Comparison of ENCODE assay signal across 23 cellular contexts in the genomic region with DNA sequence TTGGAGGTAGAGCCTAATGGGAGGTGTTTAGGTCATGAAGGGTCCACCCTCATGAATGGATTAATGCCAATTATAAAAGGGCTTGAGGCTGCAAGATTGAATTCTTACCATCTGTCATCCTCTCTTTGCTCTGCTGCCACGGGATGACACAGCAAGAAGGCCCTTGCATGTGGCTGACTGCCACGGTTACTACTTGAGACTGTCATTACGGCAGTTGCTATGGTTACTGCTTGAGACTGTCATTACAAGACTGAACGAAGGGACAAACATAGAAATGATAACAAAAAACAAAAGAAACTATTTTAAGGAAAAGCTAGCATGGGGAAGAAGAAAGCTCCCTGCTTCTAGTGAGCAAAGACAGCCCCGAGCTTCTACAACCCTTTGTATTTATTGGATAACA.
DNase-seq lines count a peak whose midpoint lies in the region; ATAC-seq, FAIRE-seq and TF ChIP-seq lines count a peak whose summit lies in the region.
"Had no signal": no experiment of that assay in that cellular context is flagged by ENCODE, and none has a peak within 500 bp of the region (broad histone marks: within the 10 kb centered on the region; RNA-seq: fewer than 3 reads in every experiment).

No MANE protein-coding gene starts in this region.

- H3K9ac ChIP-seq in K562 (ENCODE audit: insufficient read depth in 1 of 2, low read depth in 2 of 2, low read length in 2 of 2): no peak overlapping the region

- TF ChIP-seq POLR2A in K562 (conservative IDR thresholded peaks at IDR 0.05) (no peak), gastrocnemius medialis (IDR thresholded peaks at IDR 0.05) (no peak)

- H3K9me3 ChIP-seq in K562 (replicated peaks; ENCODE audit: control insufficient read depth, insufficient read depth, low read depth, low read length): no peaks in the 10 kb centered on the region; the same call in none of the 2 replicates
- no peaks in the 10 kb centered on the region for H3K9me3 ChIP-seq in gastrocnemius medialis
- H3K9me3 ChIP-seq: ascending aorta, pancreas, Peyer's patch, tibial artery had no signal

- H3K4me1 ChIP-seq in K562 (replicated peaks in 1 of 2; ENCODE audit: control insufficient read depth in 2 of 2, insufficient read depth in 2 of 2, low read length in 2 of 2): no peaks in the 10 kb centered on the region
- H3K4me1 ChIP-seq in gastrocnemius medialis: no peaks in the 10 kb centered on the region
- H3K4me1 ChIP-seq: ascending aorta, heart left ventricle, pancreas, Peyer's patch, tibial artery had no signal

- H3K27ac ChIP-seq in K562 (ENCODE audit: extremely low read depth, low read depth, low read length): no peak overlapping the region
- H3K27ac ChIP-seq in gastrocnemius medialis: no peak overlapping the region
- H3K27ac ChIP-seq: ascending aorta, heart left ventricle, pancreas, Peyer's patch, tibial artery had no signal

- TF ChIP-seq RAD21 in K562 (CRISPR knock-in tag; conservative IDR thresholded peaks at IDR 0.05 in 1 of 2, IDR thresholded peaks at IDR 0.05 in 1 of 2): no peak

- in situ Hi-C loops in K562 (cut with MboI): no loop called here
- in situ Hi-C loops in gastrocnemius medialis (cut with MboI; ENCODE audit: low sequenced_read_pairs in 4 of 4): no loop called here

- no TSS peak for BruUV-seq in K562 (replicated peaks; lab: Mats Ljungman, UMichigan)

- ATAC-seq in K562: no peak
- ATAC-seq in gastrocnemius medialis: no peak
- ATAC-seq: activated T-cell treated with anti-CD3 and anti-CD28 coated beads, Interleukin-2, amount 50 U/mL, for 72 hours; heart left ventricle; pancreas had no signal

- no peak for TF ChIP-seq CTCF in AG09319 (IDR thresholded peaks at IDR 0.05; ENCODE audit: low read depth, low read length)
- TF ChIP-seq CTCF in K562 (IDR thresholded peaks at IDR 0.05 in 2 of 3, conservative IDR thresholded peaks at IDR 0.05 in 1 of 3; ENCODE audit: insufficient read depth in 2 of 3, low read depth in 1 of 3, low read length in 3 of 3): no peak
- TF ChIP-seq CTCF in gastrocnemius medialis (IDR thresholded peaks at IDR 0.05 in 4 of 5, conservative IDR thresholded peaks at IDR 0.05 in 1 of 5): no peak

- DNase-seq in AG09319 (ENCODE audit: extremely low read depth, low read depth): peak; percentile 0
- DNase-seq in EH (ENCODE audit: low read depth): peak; percentile 67
- DNase-seq in NCI-H2029 treated with DMSO at 0.1 percent for 48 hours (lab: John Stamatoyannopoulos, UW): peak; percentile 28
- no peak for DNase-seq in K562 (ENCODE audit: extremely low read depth in 1 of 4, low spot score in 3 of 4)
- DNase-seq in pons (ENCODE audit: low spot score): no peak
- no peak for DNase-seq in gastrocnemius medialis
- DNase-seq in activated CD4-positive, CD25-positive, alpha-beta regulatory T cell treated with anti-CD3 and anti-CD28 coated beads, Interleukin-2, amount 50 U/mL, for 72 hours: no peak
- DNase-seq in germinal center (ENCODE audit: low spot score): no peak
- DNase-seq: activated naive CD4-positive, alpha-beta T cell treated with anti-CD3 and anti-CD28 coated beads, Interleukin-2, amount 50 U/mL, for 16 hours; activated T-cell treated with anti-CD3 and anti-CD28 coated beads, Interleukin-2, amount 50 U/mL, for 72 hours; AML-193; effector memory CD4-positive, alpha-beta T cell; H7; heart left ventricle; NCI-H187 treated with DMSO at 0.1 percent for 48 hours; NCI-H526 treated with DMSO at 0.1 percent for 48 hours; pancreas; Peyer's patch; stimulated activated CD4-positive, alpha-beta T cell treated with anti-CD3 and anti-CD28 coated beads, Interleukin-1b, Interleukin-23, amount 100 ng/mL, for 48 hours; stimulated activated naive CD4-positive, alpha-beta T cell treated with Interleukin-2 at 50 U/mL for 16 hours; T-helper 9 cell; tibial artery had no signal

- no peaks in the 10 kb centered on the region for H3K79me2 ChIP-seq in K562 (ENCODE audit: control insufficient read depth, insufficient read depth, low read length)

- no peak overlapping the region for H2AFZ ChIP-seq in K562 (ENCODE audit: low read depth, low read length)

- no peak for FAIRE-seq in K562 (lab: Jason Lieb, UNC)
- FAIRE-seq: pancreas had no signal

- H3K4me2 ChIP-seq in K562 (ENCODE audit: insufficient read depth, low read length): no peak overlapping the region

- H3K27me3 ChIP-seq in K562 (ENCODE audit: control insufficient read depth in 2 of 2, insufficient read depth in 2 of 2, low read length in 2 of 2) (no peaks in the 10 kb centered on the region), gastrocnemius medialis (no peaks in the 10 kb centered on the region)
- H3K27me3 ChIP-seq: ascending aorta, heart left ventricle, pancreas, Peyer's patch, tibial artery had no signal

- intact Hi-C loops in K562 (cut with micrococcal nuclease) (no loop called here), gastrocnemius medialis (cut with DNase I; ENCODE audit: low total_unique reads) (no loop called here)

- H3K36me3 ChIP-seq in K562 (ENCODE audit: control insufficient read depth, insufficient read depth, low read length) (no peaks in the 10 kb centered on the region), gastrocnemius medialis (no peaks in the 10 kb centered on the region)
- H3K36me3 ChIP-seq: ascending aorta, heart left ventricle, pancreas, Peyer's patch, tibial artery had no signal

- H3K4me3 ChIP-seq in K562: no peak overlapping the region
- H3K4me3 ChIP-seq in gastrocnemius medialis: no peak overlapping the region
- H3K4me3 ChIP-seq: ascending aorta, heart left ventricle, pancreas, Peyer's patch, tibial artery had no signal

- WGBS in K562 (ENCODE audit: insufficient coverage, low coverage, missing lambda C conversion rate): 0% methylated on average over 5 of the region's 5 CpGs

- no peaks in the 10 kb centered on the region for H4K20me1 ChIP-seq in K562 (replicated peaks; ENCODE audit: control insufficient read depth, insufficient read depth, low read length)

- CTCF ChIA-PET in K562 (lab: Yijun Ruan, JAX; ENCODE audit: low intra/inter-chr PET ratio): no interaction called here

- H3K9me1 ChIP-seq in K562 (ENCODE audit: control insufficient read depth, insufficient read depth, low read length): no peaks in the 10 kb centered on the region

- POLR2A ChIA-PET in K562 (lab: Yijun Ruan, JAX): no interaction called here

- TF ChIP-seq EP300 in K562 (IDR thresholded peaks at IDR 0.05; ENCODE audit: low read length): no peak

TF ChIP-seq in K562, 482 proteins besides CTCF, POLR2A, EP300 and RAD21:
- TF ChIP-seq, protein P1, sequence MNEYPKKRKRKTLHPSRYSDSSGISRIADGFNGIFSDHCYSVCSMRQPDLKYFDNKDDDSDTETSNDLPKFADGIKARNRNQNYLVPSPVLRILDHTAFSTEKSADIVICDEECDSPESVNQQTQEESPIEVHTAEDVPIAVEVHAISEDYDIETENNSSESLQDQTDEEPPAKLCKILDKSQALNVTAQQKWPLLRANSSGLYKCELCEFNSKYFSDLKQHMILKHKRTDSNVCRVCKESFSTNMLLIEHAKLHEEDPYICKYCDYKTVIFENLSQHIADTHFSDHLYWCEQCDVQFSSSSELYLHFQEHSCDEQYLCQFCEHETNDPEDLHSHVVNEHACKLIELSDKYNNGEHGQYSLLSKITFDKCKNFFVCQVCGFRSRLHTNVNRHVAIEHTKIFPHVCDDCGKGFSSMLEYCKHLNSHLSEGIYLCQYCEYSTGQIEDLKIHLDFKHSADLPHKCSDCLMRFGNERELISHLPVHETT (CRISPR knock-in tag; conservative IDR thresholded peaks at IDR 0.05 in 1 of 2, IDR thresholded peaks at IDR 0.05 in 1 of 2): no peak
- peak; percentile 57 for TF ChIP-seq RFX1 (IDR thresholded peaks at IDR 0.05)

Comparison
In these comparisons a context has a peak if more than half of its experiments do, and no peak if none do; other contexts are left out.
1. DNase-seq: peak in AG09319 (single experiment), EH (single experiment) and NCI-H2029 treated with DMSO at 0.1 percent for 48 hours (single experiment); none in K562 (0 of 4), pons (single experiment), gastrocnemius medialis (0 of 2), activated CD4-positive, CD25-positive, alpha-beta regulatory T cell treated with anti-CD3 and anti-CD28 coated beads, Interleukin-2, amount 50 U/mL, for 72 hours (single experiment) and germinal center (single experiment).